Comparison of ENCODE assay signal across 9 cellular contexts in the genomic region with DNA sequence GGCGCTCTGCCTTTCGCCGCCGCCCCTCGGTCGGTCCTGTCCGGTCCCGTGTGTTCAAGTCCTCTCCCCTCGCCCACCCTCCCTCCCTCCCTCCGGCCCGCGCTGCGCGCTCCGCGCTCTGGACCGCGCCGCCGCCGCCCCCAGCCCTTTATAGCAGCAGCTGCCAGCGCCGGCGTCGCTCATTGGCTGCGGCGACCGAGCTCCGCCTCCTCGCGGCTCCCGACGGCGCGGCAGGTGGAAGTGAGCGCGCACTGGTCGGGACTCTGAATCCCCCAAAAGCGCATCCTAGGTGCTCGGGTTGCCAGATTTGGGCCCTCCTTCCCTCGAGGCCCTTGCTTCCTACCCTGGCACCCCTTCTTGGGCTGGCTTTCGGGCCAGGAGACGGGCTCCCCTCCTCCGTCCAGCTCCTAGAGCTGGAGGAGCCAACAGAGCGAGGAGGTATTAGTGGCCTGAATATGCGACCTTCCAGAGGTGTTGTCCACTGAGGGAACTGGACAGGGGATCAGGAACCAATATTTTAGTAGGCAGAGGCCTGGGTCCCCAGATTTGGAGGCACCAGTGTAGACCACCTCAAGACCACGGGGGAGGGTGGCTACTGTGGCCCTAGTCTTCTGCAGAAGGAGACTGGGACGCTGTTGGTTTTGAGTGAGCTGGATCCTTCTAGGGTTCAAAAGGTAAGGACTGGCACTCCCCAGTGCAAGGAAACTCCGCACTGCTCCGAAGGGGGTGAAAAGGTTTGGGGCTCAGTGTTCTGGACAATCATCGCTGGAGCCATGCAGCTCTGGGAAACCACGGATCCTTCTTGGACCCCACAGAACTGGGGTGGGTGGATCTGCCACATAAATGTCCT. TPM values are rescaled to one million over a fixed set of nuclear protein-coding genes. Genes with fewer than 3 reads are reported as not detected.
DNase-seq lines count a peak whose midpoint lies in the region; ATAC-seq, FAIRE-seq and TF ChIP-seq lines count a peak whose summit lies in the region.
"Had no signal": no experiment of that assay in that cellular context is flagged by ENCODE, and none has a peak within 500 bp of the region (broad histone marks: within the 10 kb centered on the region; RNA-seq: fewer than 3 reads in every experiment).

Gene ELAVL3, minus strand, starts transcription at position 120 of the 850 bp plus-strand sequence. CDS start 438 bp downstream, outside the sequence.

- H3K27me3 ChIP-seq in AG04450 (ENCODE audit: control insufficient read depth, insufficient read depth, low read length), result peaks cover 46% of the 10 kb centered on the region
- peaks cover 9 to 12% of the 10 kb centered on the region in 2 donors for H3K27me3 ChIP-seq in small intestine (ENCODE audit: control insufficient read depth in 2 of 2, insufficient read depth in 2 of 2, low read length in 2 of 2)

- no peak for TF ChIP-seq CTCF in AG04450 (IDR thresholded peaks at IDR 0.05; ENCODE audit: low read depth, low read length)
- TF ChIP-seq CTCF in GM13976 (IDR thresholded peaks at IDR 0.05; ENCODE audit: borderline replicate concordance, control extremely low read depth, extremely low read depth, insufficient read depth, missing control alignments), result no peak

- peaks cover 19 to 30% (median 29%) of the 10 kb centered on the region in 3 donors for H3K4me1 Mint-ChIP-seq in T-cell

- H3K4me1 ChIP-seq in small intestine (ENCODE audit: control insufficient read depth in 2 of 2, insufficient read depth in 1 of 2, low read depth in 1 of 2, low read length in 1 of 2), result peaks cover 0 to 4% of the 10 kb centered on the region in 2 donors

- H3K36me3 Mint-ChIP-seq in T-cell, result peaks cover 10% of the 10 kb centered on the region

- H3K4me3 Mint-ChIP-seq in T-cell, result peak within 1 kb of the TSS in 2 of 3 donors; percentile 70 to 71

- H3K27ac Mint-ChIP-seq in T-cell, result no peak within 1 kb of the TSS

- in situ Hi-C loops in GM13976 (cut with MboI; ENCODE audit: low sequenced_read_pairs, unreplicated experiment), result no loop called here

- H3K9me3 ChIP-seq in AG04450 (ENCODE audit: control insufficient read depth, insufficient read depth, low read length), result peaks cover 13% of the 10 kb centered on the region; the same call in 1 of the 2 replicates
- no peaks in the 10 kb centered on the region for H3K9me3 ChIP-seq in small intestine (ENCODE audit: control insufficient read depth, low read depth)

- no peak within 1 kb of the TSS for H3K27ac ChIP-seq in AG04450 (ENCODE audit: low read depth, low read length)
- H3K27ac ChIP-seq in small intestine (ENCODE audit: low read depth in 1 of 2, low read length in 1 of 2), result no peak within 1 kb of the TSS

- POLR2A ChIA-PET in AG04450 (lab: Yijun Ruan, JAX) (no interaction called here), T-cell (lab: Charles Lee) (interaction anchor here in 1 of 2 donors (0.6 kb wide), 1 partner anchor 1621 kb away, joined by 3 read pairs; no protein-coding TSS in a partner anchor)

- DNase-seq in AG04450 (ENCODE audit: low read depth, low spot score), result no peak
- peak; percentile 42 for DNase-seq in GM13976 (ENCODE audit: low spot score)
- peak in 1 of 34 experiments; percentile 6 for DNase-seq in T-cell
- DNase-seq in inferior parietal cortex (ENCODE audit: extremely low spot score), result peak; percentile 67
- no peak for DNase-seq in SKM-1 treated with dmso at 0.1 percent for 144 hours (lab: John Stamatoyannopoulos, UW; ENCODE audit: unreplicated experiment)
- no peak for DNase-seq in kidney tubule cell (ENCODE audit: low spot score)
- DNase-seq in small intestine, result no peak

- no peaks in the 10 kb centered on the region for H3K36me3 ChIP-seq in small intestine (ENCODE audit: control insufficient read depth in 2 of 2, insufficient read depth in 2 of 2, low read length in 2 of 2)

- no peaks in the 10 kb centered on the region for H3K9me3 Mint-ChIP-seq in T-cell

- H3K27me3 Mint-ChIP-seq in T-cell, result peaks cover 20 to 37% of the 10 kb centered on the region in 2 donors

- CTCF ChIA-PET in AG04450 (lab: Charles Lee) (interaction anchor here (1.1 to 2.2 kb wide), 3 partner anchors 187 to 238 kb away, joined by 3 to 22 read pairs (median 3); no protein-coding TSS in a partner anchor), T-cell (lab: Charles Lee) (interaction anchor here in 1 of 2 donors (0.5 kb wide), 1 partner anchor 104 kb away, joined by 6 read pairs; no protein-coding TSS in a partner anchor)

- ATAC-seq in T-cell (replicated peaks in 1 of 4) (no peak), HG03025 (IDR thresholded peaks at IDR 0.05; ENCODE audit: low FRiP score, unreplicated experiment) (no peak)

- 12 to 29% (median 19%) methylated on average over 18 to 52 of the region's 52 CpGs for WGBS in small intestine, 3 donors

- no peak for FAIRE-seq in small intestine (lab: Jason Lieb, UNC)

- H3K4me3 ChIP-seq in AG04450 (ENCODE audit: low read depth, low read length), result peak within 1 kb of the TSS; percentile 32; the same call in 1 of the 2 replicates
- H3K4me3 ChIP-seq in small intestine (ENCODE audit: low read depth in 1 of 2, low read length in 2 of 2), result no peak within 1 kb of the TSS

RNA-seq across cellular contexts. Expression of gene ELAVL3, which starts in this region (rescaled TPM):
- polyA plus RNA-seq in AG04450 (2011; rRNA removed), result not detected in 2 replicates
- polyA minus RNA-seq in AG04450 (2011; rRNA and poly(A)+ RNA removed), result 0.09 TPM in 1 of 2 replicates, not detected in the other
- total RNA-seq in T-cell, result under 1 TPM in 1 of 5 donors, not detected in 4; 0.47 TPM
- 1 to 10 TPM in 1 of 3 donors, under 1 TPM in 2; 0.45 to 2.1 (median 0.81) TPM for polyA plus RNA-seq in small intestine
- total RNA-seq: skeletal muscle tissue had no signal

Comparison
In these comparisons a context has a peak if more than half of its experiments do, and no peak if none do; other contexts are left out.
1. DNase-seq: peak in GM13976 (single experiment) and inferior parietal cortex (single experiment); none in AG04450 (single experiment), SKM-1 treated with dmso at 0.1 percent for 144 hours (single experiment), kidney tubule cell (single experiment) and small intestine (single experiment).